19 cellular contexts compared by ENCODE assay signal in genomic region chr3:130386604-130387263, GRCh38. TPM values are rescaled to one million over a fixed set of nuclear protein-coding genes. Genes with fewer than 3 reads are reported as not detected.
DNase-seq lines count a peak whose midpoint lies in the region; ATAC-seq and TF ChIP-seq lines count a peak whose summit lies in the region.
"Had no signal": no experiment of that assay in that cellular context is flagged by ENCODE, and none has a peak within 500 bp of the region (broad histone marks: within the 10 kb centered on the region; RNA-seq: fewer than 3 reads in every experiment).

No MANE protein-coding gene starts in this region.

- H3K4me3 ChIP-seq in PC-3 (ENCODE audit: low read length) (no peak overlapping the region), cardiac fibroblast (replicated peaks in 1 of 2; ENCODE audit: low read depth in 2 of 2, low read length in 2 of 2) (no peak overlapping the region)
- H3K4me3 ChIP-seq: heart left ventricle had no signal

- ATAC-seq in PC-3 (peak; percentile 83), GM19395 (IDR thresholded peaks at IDR 0.05; ENCODE audit: unreplicated experiment) (no peak)
- ATAC-seq in activated T-cell treated with anti-CD3 and anti-CD28 coated beads, Interleukin-2, amount 50 U/mL, for 72 hours (replicated peaks in 1 of 2) = no peak
- ATAC-seq: heart left ventricle, left colon had no signal

- H3K9me3 Mint-ChIP-seq in activated T-cell treated with anti-CD3 and anti-CD28 coated beads, Interleukin-2, amount 50 U/mL, for 72 hours = no peaks in the 10 kb centered on the region
- H3K9me3 Mint-ChIP-seq: activated B cell treated with CpG ODN at 0.5 μM for 24 hours had no signal

- H3K4me1 ChIP-seq in PC-3 (ENCODE audit: insufficient read depth, low read length) = peaks cover 18% of the 10 kb centered on the region
- H3K4me1 ChIP-seq: heart left ventricle had no signal

- H3K9me2 ChIP-seq in PC-3 (replicated peaks; ENCODE audit: low read length) = no peaks in the 10 kb centered on the region

- no peaks in the 10 kb centered on the region for H3K36me3 ChIP-seq in PC-3 (ENCODE audit: low read depth, low read length)
- H3K36me3 ChIP-seq: heart left ventricle had no signal

- TF ChIP-seq CTCF in PC-3 (conservative IDR thresholded peaks at IDR 0.05; ENCODE audit: low read depth, low read length) (no peak), cardiac fibroblast (IDR thresholded peaks at IDR 0.05; ENCODE audit: low read depth, low read length) (no peak)

- BruUV-seq in PC-3 (replicated peaks; lab: Mats Ljungman, UMichigan) = no TSS peak

- H3K27ac Mint-ChIP-seq in activated T-cell treated with anti-CD3 and anti-CD28 coated beads, Interleukin-2, amount 50 U/mL, for 72 hours = no peak overlapping the region
- H3K27ac Mint-ChIP-seq: activated B cell treated with CpG ODN at 0.5 μM for 24 hours had no signal

- H3K9ac ChIP-seq in PC-3 (ENCODE audit: low read length) = no peak overlapping the region

- peaks cover 9% of the 10 kb centered on the region for H3K27me3 Mint-ChIP-seq in activated T-cell treated with anti-CD3 and anti-CD28 coated beads, Interleukin-2, amount 50 U/mL, for 72 hours (ENCODE audit: low read depth)
- H3K27me3 Mint-ChIP-seq: activated B cell treated with CpG ODN at 0.5 μM for 24 hours; CD4-positive, CD25-positive, alpha-beta regulatory T cell had no signal

- no peak overlapping the region for H3K4me3 Mint-ChIP-seq in activated T-cell treated with anti-CD3 and anti-CD28 coated beads, Interleukin-2, amount 50 U/mL, for 72 hours
- H3K4me3 Mint-ChIP-seq: activated B cell treated with CpG ODN at 0.5 μM for 24 hours; CD4-positive, CD25-positive, alpha-beta regulatory T cell had no signal

- H3K27me3 ChIP-seq in PC-3 (ENCODE audit: low read length) = no peaks in the 10 kb centered on the region
- H3K27me3 ChIP-seq: heart left ventricle had no signal

- no peaks in the 10 kb centered on the region for H3K9me3 ChIP-seq in PC-3 (ENCODE audit: low read length)
- H3K9me3 ChIP-seq: heart left ventricle had no signal

- CTCF ChIA-PET in PC-3 (lab: Charles Lee) = no interaction called here

- H3K4me1 Mint-ChIP-seq in activated T-cell treated with anti-CD3 and anti-CD28 coated beads, Interleukin-2, amount 50 U/mL, for 72 hours (ENCODE audit: low read depth) = no peaks in the 10 kb centered on the region
- H3K4me1 Mint-ChIP-seq: activated B cell treated with CpG ODN at 0.5 μM for 24 hours; CD4-positive, CD25-positive, alpha-beta regulatory T cell had no signal

- H3K36me3 Mint-ChIP-seq in activated T-cell treated with anti-CD3 and anti-CD28 coated beads, Interleukin-2, amount 50 U/mL, for 72 hours (ENCODE audit: insufficient read depth in 2 of 2) = no peaks in the 10 kb centered on the region
- H3K36me3 Mint-ChIP-seq: CD4-positive, CD25-positive, alpha-beta regulatory T cell had no signal

- intact Hi-C loops in PC-3 (cut with micrococcal nuclease) = no loop called here

- H3K27ac ChIP-seq in PC-3 (ENCODE audit: low read length) = no peak overlapping the region
- H3K27ac ChIP-seq: heart left ventricle had no signal

- POLR2A ChIA-PET in PC-3 (lab: Charles Lee; ENCODE audit: unreplicated experiment) = no interaction called here

- no peaks in the 10 kb centered on the region for H4K20me1 ChIP-seq in PC-3 (ENCODE audit: low read length)

- peak overlapping the region; percentile 50; the same call in 1 of the 2 replicates for H2AFZ ChIP-seq in PC-3 (ENCODE audit: low read length)

- no peaks in the 10 kb centered on the region for H3K79me2 ChIP-seq in PC-3 (ENCODE audit: low read length)

- peak overlapping the region; percentile 38 for H3K4me2 ChIP-seq in PC-3 (ENCODE audit: low read length)

- peak; percentile 69 for DNase-seq in A172 (ENCODE audit: low spot score)
- DNase-seq in PC-3 = peak; percentile 62
- DNase-seq in cardiac fibroblast (ENCODE audit: low read depth in 2 of 2) = peak; percentile 36 to 52
- DNase-seq in islet precursor cell = peak; percentile 69
- no peak for DNase-seq in activated T-cell treated with anti-CD3 and anti-CD28 coated beads, Interleukin-2, amount 50 U/mL, for 72 hours
- DNase-seq in amniotic stem cell (lab: John Stamatoyannopoulos, UW) = no peak
- DNase-seq in nucleus accumbens (lab: John Stamatoyannopoulos, UW) = no peak
- DNase-seq: activated B cell treated with CpG ODN at 0.5 μM for 24 hours; CD4-positive, CD25-positive, alpha-beta regulatory T cell; heart left ventricle; left colon; MM.1S; NCI-H2081; NCI-H524; posterior cingulate gyrus had no signal

- H3F3A ChIP-seq in PC-3 (ENCODE audit: low read length, unreplicated experiment) = no peaks in the 10 kb centered on the region

RNA-seq across cellular contexts. Expression of gene COL6A5, which starts 41.3 kb away (rescaled TPM):
- total RNA-seq in A172 (2014; rRNA removed; shearing (Covaris generic)) = under 0.01 TPM in 2 replicates
- not detected in 2 replicates for total RNA-seq in PC-3 (2014; rRNA removed)
- not detected for total RNA-seq in activated T-cell treated with anti-CD3 and anti-CD28 coated beads, Interleukin-2, amount 50 U/mL, for 72 hours
- total RNA-seq: activated B cell treated with CpG ODN at 0.5 μM for 24 hours; CD4-positive, CD25-positive, alpha-beta regulatory T cell; G401; myocyte; OCI-LY7 had no signal

Comparison
In these comparisons a context has a peak if more than half of its experiments do, and no peak if none do; other contexts are left out.
1. DNase-seq: peak in A172 (single experiment), PC-3 (single experiment), cardiac fibroblast (2 of 2) and islet precursor cell (single experiment); none in activated T-cell treated with anti-CD3 and anti-CD28 coated beads, Interleukin-2, amount 50 U/mL, for 72 hours (0 of 2), amniotic stem cell (single experiment) and nucleus accumbens (0 of 56).